ENCODE assay signal across 8 cellular contexts in the genomic region with DNA sequence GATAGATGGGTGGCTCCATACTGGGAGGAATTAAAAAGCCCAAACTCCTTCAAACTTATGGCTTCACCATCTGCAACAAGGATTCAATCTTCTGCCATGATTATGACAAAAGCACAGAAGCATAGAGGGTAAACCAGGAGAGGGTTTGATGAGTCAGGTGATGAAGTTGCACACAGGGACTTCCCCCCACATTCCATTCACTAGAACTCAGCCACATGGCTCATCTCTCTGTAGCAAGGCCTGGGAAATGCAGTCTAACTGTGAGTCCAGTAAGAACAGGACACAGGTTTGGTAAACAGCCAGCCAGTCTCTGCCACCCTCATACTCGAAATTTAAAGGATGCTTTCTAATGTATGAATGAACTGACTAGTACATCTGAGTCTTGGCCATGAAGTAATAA.
A peak's percentile ranks its signal among the peaks of the same experiment; 100 is the strongest.
DNase-seq lines count a peak whose midpoint lies in the region; ATAC-seq and TF ChIP-seq lines count a peak whose summit lies in the region.

No MANE protein-coding gene starts in this region.

- H3K4me3 ChIP-seq in SJSA1 (no peak overlapping the region), epithelial cell of proximal tubule (ENCODE audit: low read depth, low read length) (no peak overlapping the region)

- peak; percentile 29 for DNase-seq in activated CD8-positive, alpha-beta memory T cell treated with anti-CD3 and anti-CD28 coated beads, Interleukin-2, amount 50 U/mL, for 4 hours
- no peak for DNase-seq in activated CD8-positive, alpha-beta memory T cell treated with anti-CD3 and anti-CD28 coated beads, Interleukin-2, amount 50 U/mL, for 48 hours
- DNase-seq in SJSA1 (ENCODE audit: low read depth in 1 of 2, low spot score in 2 of 2) = peak; percentile 81 to 86
- peak; percentile 97 for DNase-seq in epithelial cell of proximal tubule (ENCODE audit: low read depth)
- DNase-seq in stimulated activated CD4-positive, alpha-beta T cell treated with anti-CD3 and anti-CD28 coated beads, Interleukin-1b, Interleukin-23, amount 100 ng/mL, for 24 hours (ENCODE audit: low read depth in 4 of 4, low spot score in 1 of 4) = peak; percentile 16 to 36 (median 24)
- no peak for DNase-seq in DMS153 treated with DMSO at 0.1 percent for 48 hours (lab: John Stamatoyannopoulos, UW; ENCODE audit: unreplicated experiment)
- DNase-seq in NCI-H146 (lab: John Stamatoyannopoulos, UW) = no peak

- H3K4me1 ChIP-seq in SJSA1 (replicated peaks) = peaks cover 13% of the 10 kb centered on the region

- H3K27ac ChIP-seq in SJSA1 = peak overlapping the region; percentile 53

- no peak for ATAC-seq in GM21825 (IDR thresholded peaks at IDR 0.05; ENCODE audit: unreplicated experiment)

- no peaks in the 10 kb centered on the region for H3K9me3 ChIP-seq in SJSA1 (replicated peaks)

- H3K36me3 ChIP-seq in SJSA1 = no peaks in the 10 kb centered on the region

- no peak for TF ChIP-seq CTCF in epithelial cell of proximal tubule (conservative IDR thresholded peaks at IDR 0.05; ENCODE audit: low read depth, low read length)

- H3K27me3 ChIP-seq in SJSA1 (replicated peaks) = no peaks in the 10 kb centered on the region

Comparison
In these comparisons a context has a peak if more than half of its experiments do, and no peak if none do; other contexts are left out.
1. DNase-seq: peak in activated CD8-positive, alpha-beta memory T cell treated with anti-CD3 and anti-CD28 coated beads, Interleukin-2, amount 50 U/mL, for 4 hours (single experiment), SJSA1 (2 of 2), epithelial cell of proximal tubule (single experiment) and stimulated activated CD4-positive, alpha-beta T cell treated with anti-CD3 and anti-CD28 coated beads, Interleukin-1b, Interleukin-23, amount 100 ng/mL, for 24 hours (4 of 4); none in activated CD8-positive, alpha-beta memory T cell treated with anti-CD3 and anti-CD28 coated beads, Interleukin-2, amount 50 U/mL, for 48 hours (single experiment), DMS153 treated with DMSO at 0.1 percent for 48 hours (single experiment) and NCI-H146 (single experiment).